Comparison of ENCODE assay signal across 13 cellular contexts in the genomic region with DNA sequence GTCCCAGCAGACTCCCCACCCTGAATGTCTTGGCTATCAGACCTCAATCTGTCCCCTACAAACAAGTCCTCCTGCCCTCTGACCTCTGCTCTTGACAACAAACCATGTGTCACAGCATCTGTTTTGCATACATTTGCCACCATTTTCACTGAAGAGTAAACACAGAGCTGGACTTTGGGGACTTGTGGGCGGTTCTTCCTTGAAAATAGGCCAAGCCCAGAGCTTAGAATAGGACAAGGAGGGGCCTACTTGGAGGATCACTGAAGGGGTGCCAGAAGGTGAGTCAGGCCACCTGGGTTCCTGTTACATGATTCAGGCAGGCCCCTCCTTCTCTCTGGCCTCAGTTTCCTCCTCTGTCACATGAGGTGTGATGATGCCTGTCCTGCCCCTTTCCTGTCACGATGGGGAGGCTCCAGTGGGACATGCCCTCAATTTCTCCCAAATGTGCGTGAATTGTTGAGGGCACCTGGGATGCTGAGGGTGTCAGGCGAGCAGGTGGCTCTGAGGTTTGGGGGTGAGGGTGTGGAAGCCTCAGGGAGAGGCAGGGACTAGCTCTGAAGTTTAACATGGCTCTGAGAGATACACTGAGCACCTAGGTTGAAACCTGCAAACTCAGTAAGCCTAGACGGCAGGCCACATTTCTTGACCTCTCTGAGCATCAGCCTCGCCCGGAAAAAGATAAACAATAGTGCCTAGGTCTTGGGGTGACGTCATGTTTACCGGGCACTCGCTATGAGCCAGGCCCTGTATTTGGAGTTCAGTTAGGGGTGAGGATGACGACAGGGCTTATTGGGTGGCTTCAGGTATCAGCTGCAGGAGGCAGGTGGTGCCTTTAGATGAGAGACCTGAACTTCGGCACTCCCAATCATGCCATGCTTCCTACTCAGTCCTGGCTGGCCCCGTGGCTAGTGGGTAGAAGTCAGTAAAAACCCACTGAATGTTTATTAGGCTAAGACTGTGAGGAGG.
DNase-seq lines count a peak whose midpoint lies in the region; ATAC-seq and TF ChIP-seq lines count a peak whose summit lies in the region.
"Had no signal": no experiment of that assay in that cellular context is flagged by ENCODE, and none has a peak within 500 bp of the region (broad histone marks: within the 10 kb centered on the region; RNA-seq: fewer than 3 reads in every experiment).

No MANE protein-coding gene starts in this region.

- H3K27me3 ChIP-seq in PC-3 (ENCODE audit: low read length): no peaks in the 10 kb centered on the region
- H3K27me3 ChIP-seq in MM.1S (replicated peaks; ENCODE audit: insufficient read depth, low read length): no peaks in the 10 kb centered on the region
- H3K27me3 ChIP-seq: thyroid gland had no signal

- TF ChIP-seq POLR2A in erythroblast (IDR thresholded peaks at IDR 0.05; ENCODE audit: low read length): no peak

- no TSS peak for BruUV-seq in PC-3 (replicated peaks; lab: Mats Ljungman, UMichigan)

- H3F3A ChIP-seq in PC-3 (ENCODE audit: low read length, unreplicated experiment): no peaks in the 10 kb centered on the region
- no peaks in the 10 kb centered on the region for H3F3A ChIP-seq in MM.1S (ENCODE audit: insufficient read depth, low read length)

- H3K79me2 ChIP-seq in PC-3 (ENCODE audit: low read length): no peaks in the 10 kb centered on the region
- H3K79me2 ChIP-seq in MM.1S (ENCODE audit: low read length): no peaks in the 10 kb centered on the region

- no peaks in the 10 kb centered on the region for H3K36me3 ChIP-seq in HEK293 (ENCODE audit: control insufficient read depth in 2 of 2, insufficient read depth in 1 of 2, low read length in 2 of 2)
- no peaks in the 10 kb centered on the region for H3K36me3 ChIP-seq in PC-3 (ENCODE audit: low read depth, low read length)
- H3K36me3 ChIP-seq in MM.1S (replicated peaks; ENCODE audit: insufficient read depth, low read length): no peaks in the 10 kb centered on the region
- H3K36me3 ChIP-seq: thyroid gland had no signal

- intact Hi-C loops in PC-3 (cut with micrococcal nuclease): no loop called here

- H3K4me2 ChIP-seq in PC-3 (ENCODE audit: low read length) (no peak overlapping the region), MM.1S (ENCODE audit: low read depth, low read length) (no peak overlapping the region)

- ATAC-seq in PC-3: peak; percentile 46; the same call in 1 of the 2 replicates
- ATAC-seq: T-cell had no signal

- H4K20me1 ChIP-seq in PC-3 (ENCODE audit: low read length) (no peaks in the 10 kb centered on the region), MM.1S (ENCODE audit: insufficient read depth, low read length) (no peaks in the 10 kb centered on the region)

- H3K9ac ChIP-seq in PC-3 (ENCODE audit: low read length) (peak overlapping the region; percentile 18; the same call in 1 of the 2 replicates), MM.1S (ENCODE audit: low read length) (no peak overlapping the region)

- H2AFZ ChIP-seq in PC-3 (ENCODE audit: low read length) (no peak overlapping the region), MM.1S (ENCODE audit: low read length) (no peak overlapping the region)

- CTCF ChIA-PET in HEK293 (lab: Yijun Ruan, JAX): interaction anchor here (1.3 kb wide), 1 partner anchor 50 kb away, joined by 4 read pairs; no protein-coding TSS in a partner anchor
- CTCF ChIA-PET in PC-3 (lab: Charles Lee): no interaction called here

- peak; percentile 29 for DNase-seq in AG10803 (ENCODE audit: low read depth)
- peak; percentile 46 for DNase-seq in PC-3
- peak; percentile 29 for DNase-seq in kidney tubule cell (ENCODE audit: low spot score)
- DNase-seq in MM.1S: no peak
- DNase-seq in iPS-NIHi7 (ENCODE audit: extremely low spot score): no peak
- no peak for DNase-seq in erythroblast (lab: John Stamatoyannopoulos, UW)
- no peak for DNase-seq in activated T-cell treated with anti-CD3 and anti-CD28 coated beads, Interleukin-2, amount 50 U/mL, for 1 hour
- DNase-seq: activated CD4-positive, alpha-beta memory T cell treated with anti-CD3 and anti-CD28 coated beads, Interleukin-2, amount 10 ng/mL, durations not matched to agents 7 days and 5 days; CD4-positive, CD25-positive, alpha-beta regulatory T cell; H9; thyroid gland had no signal

- no peak for TF ChIP-seq CTCF in AG10803 (conservative IDR thresholded peaks at IDR 0.05; ENCODE audit: low read length)
- no peak for TF ChIP-seq CTCF in HEK293 (tag by site-specific recombination; IDR thresholded peaks at IDR 0.05)
- no peak for TF ChIP-seq CTCF in PC-3 (conservative IDR thresholded peaks at IDR 0.05; ENCODE audit: low read depth, low read length)
- TF ChIP-seq CTCF in MM.1S (IDR thresholded peaks at IDR 0.05; ENCODE audit: low read length): no peak

- H3K4me3 ChIP-seq in AG10803 (ENCODE audit: low read length) (no peak overlapping the region), HEK293 (ENCODE audit: low read depth, low read length) (no peak overlapping the region), PC-3 (ENCODE audit: low read length) (no peak overlapping the region), MM.1S (ENCODE audit: low read length) (no peak overlapping the region)
- H3K4me3 ChIP-seq: thyroid gland had no signal

- no peak overlapping the region for H3K27ac ChIP-seq in HEK293 (ENCODE audit: extremely low read depth, low read depth, low read length)
- peak overlapping the region; percentile 77 for H3K27ac ChIP-seq in PC-3 (ENCODE audit: low read length)
- no peak overlapping the region for H3K27ac ChIP-seq in MM.1S (ENCODE audit: low read length)
- H3K27ac ChIP-seq: thyroid gland had no signal

- H3K9me2 ChIP-seq in PC-3 (replicated peaks; ENCODE audit: low read length) (no peaks in the 10 kb centered on the region), MM.1S (replicated peaks; ENCODE audit: insufficient read depth, low read length) (no peaks in the 10 kb centered on the region)

- H3K4me1 ChIP-seq in HEK293 (ENCODE audit: control insufficient read depth, insufficient read depth, low read length) (peaks cover 5% of the 10 kb centered on the region), PC-3 (ENCODE audit: insufficient read depth, low read length) (peaks cover 43% of the 10 kb centered on the region), MM.1S (ENCODE audit: low read length) (no peaks in the 10 kb centered on the region)

- H3K9me3 ChIP-seq in HEK293 (ENCODE audit: control insufficient read depth, insufficient read depth, low read depth, low read length): no peaks in the 10 kb centered on the region
- H3K9me3 ChIP-seq in PC-3 (ENCODE audit: low read length): no peaks in the 10 kb centered on the region
- H3K9me3 ChIP-seq in MM.1S (replicated peaks; ENCODE audit: insufficient read depth, low read length): no peaks in the 10 kb centered on the region
- H3K9me3 ChIP-seq: thyroid gland had no signal

- POLR2A ChIA-PET in HEK293 (lab: Yijun Ruan, JAX): no interaction called here
- POLR2A ChIA-PET in PC-3 (lab: Charles Lee; ENCODE audit: unreplicated experiment): no interaction called here

TF ChIP-seq in HEK293, 187 proteins besides CTCF, POLR2A, EP300 and RAD21:
- TF ChIP-seq ZFP69B (tag by site-specific recombination; IDR thresholded peaks at IDR 0.05): peak; percentile 40; the same call in 1 of the 2 replicates
- TF ChIP-seq ZNF112 (tag by site-specific recombination; IDR thresholded peaks at IDR 0.05): no peak
- peak; percentile 74 for TF ChIP-seq ZBTB21 (tag by site-specific recombination; IDR thresholded peaks at IDR 0.05)
- TF ChIP-seq ZNF19 (tag by site-specific recombination; IDR thresholded peaks at IDR 0.05; ENCODE audit: low read depth): no peak
- TF ChIP-seq ZNF776 (tag by site-specific recombination; IDR thresholded peaks at IDR 0.05; ENCODE audit: borderline replicate concordance): no peak
- no peak for TF ChIP-seq OSR2 (tag by site-specific recombination; IDR thresholded peaks at IDR 0.05)
- TF ChIP-seq ZBTB20 (tag by site-specific recombination; IDR thresholded peaks at IDR 0.05): no peak
- peak; percentile 56; the same call in 1 of the 2 replicates for TF ChIP-seq ZNF629 (tag by site-specific recombination; IDR thresholded peaks at IDR 0.05)
- TF ChIP-seq KLF8 (tag by site-specific recombination; IDR thresholded peaks at IDR 0.05): no peak
- no peak for TF ChIP-seq KLF10 (tag by site-specific recombination; IDR thresholded peaks at IDR 0.05)
- TF ChIP-seq, protein P1, sequence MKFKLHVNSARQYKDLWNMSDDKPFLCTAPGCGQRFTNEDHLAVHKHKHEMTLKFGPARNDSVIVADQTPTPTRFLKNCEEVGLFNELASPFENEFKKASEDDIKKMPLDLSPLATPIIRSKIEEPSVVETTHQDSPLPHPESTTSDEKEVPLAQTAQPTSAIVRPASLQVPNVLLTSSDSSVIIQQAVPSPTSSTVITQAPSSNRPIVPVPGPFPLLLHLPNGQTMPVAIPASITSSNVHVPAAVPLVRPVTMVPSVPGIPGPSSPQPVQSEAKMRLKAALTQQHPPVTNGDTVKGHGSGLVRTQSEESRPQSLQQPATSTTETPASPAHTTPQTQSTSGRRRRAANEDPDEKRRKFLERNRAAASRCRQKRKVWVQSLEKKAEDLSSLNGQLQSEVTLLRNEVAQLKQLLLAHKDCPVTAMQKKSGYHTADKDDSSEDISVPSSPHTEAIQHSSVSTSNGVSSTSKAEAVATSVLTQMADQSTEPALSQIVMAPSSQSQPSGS (tag by site-specific recombination; IDR thresholded peaks at IDR 0.05; ENCODE audit: low read depth): peak; percentile 83
- TF ChIP-seq ZNF76 (tag by site-specific recombination; IDR thresholded peaks at IDR 0.05; ENCODE audit: borderline replicate concordance, low read depth): no peak
- TF ChIP-seq ZNF792 (tag by site-specific recombination; IDR thresholded peaks at IDR 0.05): no peak
TF ChIP-seq in HEK293: peak in this region for 4.

Comparison
In these comparisons a context has a peak if more than half of its experiments do, and no peak if none do; other contexts are left out.
1. DNase-seq: peak in AG10803 (single experiment), PC-3 (single experiment) and kidney tubule cell (single experiment); none in MM.1S (single experiment), iPS-NIHi7 (single experiment), erythroblast (0 of 2) and activated T-cell treated with anti-CD3 and anti-CD28 coated beads, Interleukin-2, amount 50 U/mL, for 1 hour (single experiment).